In the genomic region with DNA sequence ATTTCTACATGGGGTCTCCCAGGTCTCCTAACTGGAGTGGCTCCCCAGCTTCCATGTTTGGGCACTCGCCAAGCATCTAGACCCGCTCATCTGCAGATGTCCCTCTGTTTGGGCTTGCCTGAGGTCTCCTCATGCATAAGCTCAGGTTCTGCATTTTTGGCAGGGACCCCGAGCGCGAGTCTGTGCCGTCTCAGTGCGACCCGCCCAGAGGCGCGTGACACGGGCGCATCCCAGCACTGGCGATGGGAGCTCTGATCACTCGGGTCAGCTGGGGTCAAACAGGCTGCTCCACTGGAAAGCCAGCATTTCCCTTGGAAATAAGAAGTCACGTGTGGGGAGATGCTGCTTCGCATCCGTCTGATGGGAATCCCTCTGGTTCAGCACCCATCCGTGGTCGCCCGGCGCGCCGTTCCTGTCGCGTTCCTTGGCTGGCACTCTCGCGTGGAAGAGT, we compare ENCODE assay signal across 24 cellular contexts. TPM values are rescaled to one million over a fixed set of nuclear protein-coding genes. Genes with fewer than 3 reads are reported as not detected.
DNase-seq lines count a peak whose midpoint lies in the region; ATAC-seq and TF ChIP-seq lines count a peak whose summit lies in the region.
"Had no signal": no experiment of that assay in that cellular context is flagged by ENCODE, and none has a peak within 500 bp of the region (broad histone marks: within the 10 kb centered on the region; RNA-seq: fewer than 3 reads in every experiment).

No MANE protein-coding gene starts in this region.

- H3K9me3 Mint-ChIP-seq in activated naive CD8-positive, alpha-beta T cell treated with anti-CD3 and anti-CD28 coated beads, Interleukin-2, amount 10 ng/mL, durations not matched to agents 7 days and 5 days = no peaks in the 10 kb centered on the region
- no peaks in the 10 kb centered on the region for H3K9me3 Mint-ChIP-seq in activated naive CD8-positive, alpha-beta T cell treated with anti-CD3 and anti-CD28 coated beads, Interleukin-2, amount 50 U/mL, for 24 hours
- H3K9me3 Mint-ChIP-seq in neural crest cell = no peaks in the 10 kb centered on the region
- H3K9me3 Mint-ChIP-seq: CD4-positive, alpha-beta memory T cell had no signal

- H3K4me1 ChIP-seq in colonic mucosa (no peaks in the 10 kb centered on the region), right atrium auricular region (no peaks in the 10 kb centered on the region)
- H3K4me1 ChIP-seq: SJSA1 had no signal

- POLR2A ChIA-PET in activated naive CD8-positive, alpha-beta T cell treated with anti-CD3 and anti-CD28 coated beads, Interleukin-2, amount 10 ng/mL, durations not matched to agents 7 days and 5 days (lab: Charles Lee) = interaction anchor here (1.0 to 1.7 kb wide), 4 partner anchors 28 to 125 kb away, joined by 3 to 7 read pairs (median 4); no protein-coding TSS in a partner anchor

- H3K36me3 ChIP-seq in colonic mucosa (no peaks in the 10 kb centered on the region), right atrium auricular region (no peaks in the 10 kb centered on the region)

- TF ChIP-seq CTCF in neural crest cell (conservative IDR thresholded peaks at IDR 0.05) = no peak
- TF ChIP-seq CTCF in colonic mucosa (IDR thresholded peaks at IDR 0.05) = no peak
- TF ChIP-seq CTCF in right atrium auricular region (IDR thresholded peaks at IDR 0.05) = no peak

- no peak for ATAC-seq in activated naive CD8-positive, alpha-beta T cell treated with anti-CD3 and anti-CD28 coated beads, Interleukin-2, amount 10 ng/mL, durations not matched to agents 7 days and 5 days (ENCODE audit: low read depth)
- no peak for ATAC-seq in activated naive CD8-positive, alpha-beta T cell treated with anti-CD3 and anti-CD28 coated beads, Interleukin-2, amount 50 U/mL, for 24 hours
- ATAC-seq in HG02884 (IDR thresholded peaks at IDR 0.05; ENCODE audit: unreplicated experiment) = no peak

- DNase-seq in activated naive CD8-positive, alpha-beta T cell treated with anti-CD3 and anti-CD28 coated beads, Interleukin-2, amount 10 ng/mL, durations not matched to agents 7 days and 5 days = no peak
- DNase-seq in activated naive CD8-positive, alpha-beta T cell treated with anti-CD3 and anti-CD28 coated beads, Interleukin-2, amount 50 U/mL, for 24 hours = no peak
- DNase-seq in epidermal melanocyte (ENCODE audit: insufficient read length, low spot score) (peak; percentile 11), neural crest cell (ENCODE audit: low read depth, low spot score) (no peak), colonic mucosa (no peak), right atrium auricular region (ENCODE audit: low spot score) (no peak)
- DNase-seq: 8988T; CD4-positive, alpha-beta memory T cell; COR-L47; DMS53; GOT3; HCEC 1CT; IMR-90; NCI-H1092; NCI-H1417 treated with DMSO at 0.1 percent for 48 hours; NCI-H187 treated with DMSO at 0.1 percent for 48 hours; NCI-H2171 treated with DMSO at 0.1 percent for 48 hours; NCI-H524; NCI-H748 treated with DMSO at 0.1 percent for 48 hours; Right ventricle myocardium superior; SW 1271 had no signal

- H3K4me3 ChIP-seq in colonic mucosa = no peak overlapping the region
- H3K4me3 ChIP-seq in right atrium auricular region = no peak overlapping the region
- H3K4me3 ChIP-seq: SJSA1 had no signal

- H3K9ac ChIP-seq in colonic mucosa (ENCODE audit: low read depth in 2 of 2, low read length in 2 of 2) = no peak overlapping the region
- H3K9ac ChIP-seq: KMS-11 had no signal

- H3K27ac Mint-ChIP-seq in activated naive CD8-positive, alpha-beta T cell treated with anti-CD3 and anti-CD28 coated beads, Interleukin-2, amount 10 ng/mL, durations not matched to agents 7 days and 5 days = peak overlapping the region; percentile 58
- no peak overlapping the region for H3K27ac Mint-ChIP-seq in activated naive CD8-positive, alpha-beta T cell treated with anti-CD3 and anti-CD28 coated beads, Interleukin-2, amount 50 U/mL, for 24 hours
- no peak overlapping the region for H3K27ac Mint-ChIP-seq in neural crest cell (ENCODE audit: unreplicated experiment)
- H3K27ac Mint-ChIP-seq: CD4-positive, alpha-beta memory T cell had no signal

- peaks cover 5% of the 10 kb centered on the region for H3K36me3 Mint-ChIP-seq in activated naive CD8-positive, alpha-beta T cell treated with anti-CD3 and anti-CD28 coated beads, Interleukin-2, amount 10 ng/mL, durations not matched to agents 7 days and 5 days
- H3K36me3 Mint-ChIP-seq in activated naive CD8-positive, alpha-beta T cell treated with anti-CD3 and anti-CD28 coated beads, Interleukin-2, amount 50 U/mL, for 24 hours (ENCODE audit: low read depth) = peaks cover 12% of the 10 kb centered on the region
- H3K36me3 Mint-ChIP-seq in neural crest cell (ENCODE audit: low read depth) = peaks cover 4% of the 10 kb centered on the region

- no peak overlapping the region for H3K27ac ChIP-seq in colonic mucosa
- no peak overlapping the region for H3K27ac ChIP-seq in right atrium auricular region
- H3K27ac ChIP-seq: KMS-11, SJSA1 had no signal

- H3K4me1 Mint-ChIP-seq in activated naive CD8-positive, alpha-beta T cell treated with anti-CD3 and anti-CD28 coated beads, Interleukin-2, amount 10 ng/mL, durations not matched to agents 7 days and 5 days = no peaks in the 10 kb centered on the region
- peaks cover 2% of the 10 kb centered on the region for H3K4me1 Mint-ChIP-seq in activated naive CD8-positive, alpha-beta T cell treated with anti-CD3 and anti-CD28 coated beads, Interleukin-2, amount 50 U/mL, for 24 hours
- H3K4me1 Mint-ChIP-seq in neural crest cell = peaks cover 4% of the 10 kb centered on the region

- H3K27me3 Mint-ChIP-seq in activated naive CD8-positive, alpha-beta T cell treated with anti-CD3 and anti-CD28 coated beads, Interleukin-2, amount 10 ng/mL, durations not matched to agents 7 days and 5 days = no peaks in the 10 kb centered on the region
- no peaks in the 10 kb centered on the region for H3K27me3 Mint-ChIP-seq in activated naive CD8-positive, alpha-beta T cell treated with anti-CD3 and anti-CD28 coated beads, Interleukin-2, amount 50 U/mL, for 24 hours
- peaks cover 3% of the 10 kb centered on the region for H3K27me3 Mint-ChIP-seq in neural crest cell (ENCODE audit: low read depth)
- H3K27me3 Mint-ChIP-seq: CD4-positive, alpha-beta memory T cell had no signal

- intact Hi-C loops in colonic mucosa (cut with DNase I) = loop anchor here (5.0 kb wide), 1 partner anchor 198 kb away; no protein-coding TSS in a partner anchor

- no peak overlapping the region for H3K4me3 Mint-ChIP-seq in activated naive CD8-positive, alpha-beta T cell treated with anti-CD3 and anti-CD28 coated beads, Interleukin-2, amount 10 ng/mL, durations not matched to agents 7 days and 5 days
- H3K4me3 Mint-ChIP-seq in activated naive CD8-positive, alpha-beta T cell treated with anti-CD3 and anti-CD28 coated beads, Interleukin-2, amount 50 U/mL, for 24 hours = no peak overlapping the region
- H3K4me3 Mint-ChIP-seq in neural crest cell = peak overlapping the region; percentile 51
- H3K4me3 Mint-ChIP-seq: CD4-positive, alpha-beta memory T cell had no signal

- H3K9me3 ChIP-seq in colonic mucosa = no peaks in the 10 kb centered on the region
- no peaks in the 10 kb centered on the region for H3K9me3 ChIP-seq in right atrium auricular region
- H3K9me3 ChIP-seq: SJSA1 had no signal

- H3K27me3 ChIP-seq in colonic mucosa = no peaks in the 10 kb centered on the region
- H3K27me3 ChIP-seq in right atrium auricular region = no peaks in the 10 kb centered on the region
- H3K27me3 ChIP-seq: SJSA1 had no signal

RNA-seq across cellular contexts. Expression of a gene that starts 56.9 kb away (rescaled TPM):
- 100 to 1,000 TPM; 154 to 163 TPM for total RNA-seq in activated naive CD8-positive, alpha-beta T cell treated with anti-CD3 and anti-CD28 coated beads, Interleukin-2, amount 10 ng/mL, durations not matched to agents 7 days and 5 days
- total RNA-seq in neural crest cell = 816 and 839 TPM in 2 replicates
- 100 to 1,000 TPM; 168 to 198 TPM for total RNA-seq in colonic mucosa
- 10 to 100 TPM; 13.8 to 46.4 TPM for total RNA-seq in right atrium auricular region

RNA-seq across cellular contexts. Expression of a gene that starts 57.7 kb away (rescaled TPM):
- 10 to 100 TPM; 79.5 to 81.7 TPM for total RNA-seq in activated naive CD8-positive, alpha-beta T cell treated with anti-CD3 and anti-CD28 coated beads, Interleukin-2, amount 10 ng/mL, durations not matched to agents 7 days and 5 days
- 47.5 and 50.3 TPM in 2 replicates for total RNA-seq in neural crest cell
- 10 to 100 TPM; 24.5 to 46.1 TPM for total RNA-seq in colonic mucosa
- total RNA-seq in right atrium auricular region = 1 to 10 TPM; 5.1 to 7.4 TPM
